In genomic region chr3:172203522-172204258, GRCh38 we compare ENCODE assay signal across 9 cellular contexts.
DNase-seq lines count a peak whose midpoint lies in the region; ATAC-seq and TF ChIP-seq lines count a peak whose summit lies in the region.
"Had no signal": no experiment of that assay in that cellular context is flagged by ENCODE, and none has a peak within 500 bp of the region (broad histone marks: within the 10 kb centered on the region; RNA-seq: fewer than 3 reads in every experiment).

No MANE protein-coding gene starts in this region.

- H3K36me3 Mint-ChIP-seq in chondrocyte (ENCODE audit: low read depth), result peaks cover 9% of the 10 kb centered on the region

- H3K9me3 Mint-ChIP-seq in chondrocyte (ENCODE audit: low read depth), result no peaks in the 10 kb centered on the region

- WGBS in mesodermal cell (ENCODE audit: insufficient coverage in 2 of 2), 2 experiments, result 73% methylated on average over 5 to 7 of the region's 9 CpGs
- 42 to 43% methylated on average over 9 of the region's 9 CpGs for WGBS in lower leg skin, 2 donors

- no peaks in the 10 kb centered on the region for H3K27me3 ChIP-seq in tibial artery

- H3K27ac ChIP-seq in mesodermal cell (ENCODE audit: low read depth, low read length, severe bottlenecking) (peak overlapping the region; percentile 58), tibial artery (peak overlapping the region; percentile 61 to 69)

- H3K4me1 ChIP-seq in mesodermal cell (ENCODE audit: control insufficient read depth, insufficient read depth, low read length, poor library complexity, severe bottlenecking), result peaks cover 23% of the 10 kb centered on the region
- peaks cover 0 to 61% (median 39%) of the 10 kb centered on the region in 4 donors for H3K4me1 ChIP-seq in tibial artery

- H3K4me3 ChIP-seq in mesodermal cell (ENCODE audit: extremely low read depth, insufficient read depth, low read length, poor library complexity, severe bottlenecking) (no peak overlapping the region), tibial artery (no peak overlapping the region), lower leg skin (ENCODE audit: low read depth, poor library complexity, severe bottlenecking) (no peak overlapping the region)

- H3K9me3 ChIP-seq in mesodermal cell (ENCODE audit: control insufficient read depth, low read length) (no peaks in the 10 kb centered on the region), tibial artery (no peaks in the 10 kb centered on the region)

- intact Hi-C loops in tibial artery (cut with DNase I; ENCODE audit: low total_unique reads) (loop anchor here (10.0 kb wide), 1 partner anchor 111 kb away; no protein-coding TSS in a partner anchor), lower leg skin (cut with DNase I; ENCODE audit: low total_unique reads) (no loop called here)

- TF ChIP-seq POLR2A in lower leg skin (IDR thresholded peaks at IDR 0.05), result no peak

- no peak for TF ChIP-seq CTCF in chondrocyte (IDR thresholded peaks at IDR 0.05)
- TF ChIP-seq CTCF in tibial artery (IDR thresholded peaks at IDR 0.05), result no peak
- TF ChIP-seq CTCF in lower leg skin (IDR thresholded peaks at IDR 0.05), result no peak

- H3K27ac Mint-ChIP-seq in chondrocyte (ENCODE audit: unreplicated experiment), result peak overlapping the region; percentile 98
- H3K27ac Mint-ChIP-seq: activated B cell treated with CpG ODN at 0.5 μM for 24 hours had no signal

- no peak for ATAC-seq in GM21367 (IDR thresholded peaks at IDR 0.05; ENCODE audit: unreplicated experiment)

- H3K27me3 Mint-ChIP-seq in chondrocyte (ENCODE audit: low read depth), result no peaks in the 10 kb centered on the region
- H3K27me3 Mint-ChIP-seq: activated B cell treated with CpG ODN at 0.5 μM for 24 hours had no signal

- H3K4me1 Mint-ChIP-seq in chondrocyte (ENCODE audit: low read depth), result peaks cover 74% of the 10 kb centered on the region
- H3K4me1 Mint-ChIP-seq: activated B cell treated with CpG ODN at 0.5 μM for 24 hours had no signal

- DNase-seq in NCI-H2196 (lab: John Stamatoyannopoulos, UW; ENCODE audit: unreplicated experiment), result peak; percentile 72
- DNase-seq in chondrocyte (ENCODE audit: low spot score), result no peak
- DNase-seq in tibial artery, result no peak
- DNase-seq in GF-D8 (lab: John Stamatoyannopoulos, UW), result no peak
- DNase-seq in UCSD-AML1 (lab: John Stamatoyannopoulos, UW; ENCODE audit: unreplicated experiment), result no peak
- DNase-seq in lower leg skin (ENCODE audit: low spot score in 2 of 2), result no peak
- DNase-seq: activated B cell treated with CpG ODN at 0.5 μM for 24 hours had no signal

- H3K36me3 ChIP-seq in mesodermal cell (ENCODE audit: control insufficient read depth, insufficient read depth, low read length) (peaks cover 31% of the 10 kb centered on the region), tibial artery (no peaks in the 10 kb centered on the region)

- H3K4me3 Mint-ChIP-seq in chondrocyte (ENCODE audit: unreplicated experiment), result peak overlapping the region; percentile 23
- H3K4me3 Mint-ChIP-seq: activated B cell treated with CpG ODN at 0.5 μM for 24 hours had no signal
